8 cellular contexts compared by ENCODE assay signal in the genomic region with DNA sequence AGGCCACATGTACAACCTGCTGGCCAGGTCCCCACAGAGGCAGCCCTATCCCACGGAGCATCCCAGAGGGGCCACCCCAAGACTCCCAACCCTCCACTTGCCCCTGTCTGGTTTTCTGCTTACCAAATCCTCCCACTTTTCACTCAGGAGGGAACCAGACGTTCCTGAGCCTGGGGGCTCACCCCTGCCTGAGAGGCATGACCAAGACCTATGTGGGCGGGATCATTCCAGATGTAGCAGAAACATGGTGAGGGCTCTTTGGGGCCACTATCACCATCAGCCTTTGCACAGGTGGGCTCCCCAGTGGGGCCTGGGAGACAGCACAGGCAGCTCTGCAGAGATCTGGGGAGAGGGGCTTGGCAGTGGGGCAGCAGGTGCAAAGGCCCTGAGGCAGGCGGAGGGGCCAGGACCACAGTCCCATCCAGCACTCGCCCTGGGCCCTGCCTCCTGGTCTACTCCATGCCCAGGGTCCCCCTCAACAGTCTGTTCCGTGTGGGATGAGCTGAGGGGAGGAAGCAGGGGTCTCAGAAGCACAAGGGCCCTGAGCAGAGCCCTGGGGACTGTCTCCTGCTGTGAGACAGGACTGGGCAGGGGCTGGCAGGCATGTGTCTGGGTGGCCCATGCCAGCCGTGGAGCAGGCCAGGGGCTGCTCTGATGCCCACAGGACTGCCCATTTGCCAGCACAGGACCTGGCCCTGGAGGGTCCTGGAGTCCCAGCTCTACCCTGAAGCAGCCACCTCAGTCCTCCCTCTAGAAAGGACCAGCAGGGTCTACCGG.
A peak's percentile ranks its signal among the peaks of the same experiment; 100 is the strongest.
DNase-seq lines count a peak whose midpoint lies in the region; ATAC-seq lines count a peak whose summit lies in the region.

No MANE protein-coding gene starts in this region.

- peak; percentile 1 for ATAC-seq in activated naive CD8-positive, alpha-beta T cell treated with anti-CD3 and anti-CD28 coated beads, Interleukin-2, amount 50 U/mL, for 24 hours
- no peak for ATAC-seq in memory B cell (ENCODE audit: low read depth)
- ATAC-seq in HG03439 (IDR thresholded peaks at IDR 0.05; ENCODE audit: unreplicated experiment) = no peak

- peak; percentile 14 for DNase-seq in stimulated activated CD4-positive, alpha-beta T cell treated with anti-CD3 and anti-CD28 coated beads, Interleukin-1b, Interleukin-23, amount 100 ng/mL, for 48 hours
- no peak for DNase-seq in stimulated activated CD4-positive, alpha-beta T cell treated with anti-CD3 and anti-CD28 coated beads, Interleukin-2, amount 100 ng/mL, for 48 hours
- DNase-seq in activated naive CD8-positive, alpha-beta T cell treated with anti-CD3 and anti-CD28 coated beads, Interleukin-2, amount 50 U/mL, for 24 hours = no peak
- DNase-seq in memory B cell (ENCODE audit: low spot score in 2 of 2) (peak in 1 of 2 donors; percentile 22), NCI-H1048 (lab: John Stamatoyannopoulos, UW) (no peak), NCI-H82 (lab: John Stamatoyannopoulos, UW) (no peak), HPDE6-E6E7 (ENCODE audit: extremely low spot score) (no peak)

- no peaks in the 10 kb centered on the region for H3K9me3 Mint-ChIP-seq in activated naive CD8-positive, alpha-beta T cell treated with anti-CD3 and anti-CD28 coated beads, Interleukin-2, amount 50 U/mL, for 24 hours
- H3K9me3 Mint-ChIP-seq in memory B cell = no peaks in the 10 kb centered on the region

- H3K4me1 Mint-ChIP-seq in activated naive CD8-positive, alpha-beta T cell treated with anti-CD3 and anti-CD28 coated beads, Interleukin-2, amount 50 U/mL, for 24 hours = peaks cover 36% of the 10 kb centered on the region
- H3K4me1 Mint-ChIP-seq in memory B cell = peaks cover 25% of the 10 kb centered on the region

- H3K27me3 Mint-ChIP-seq in activated naive CD8-positive, alpha-beta T cell treated with anti-CD3 and anti-CD28 coated beads, Interleukin-2, amount 50 U/mL, for 24 hours = no peaks in the 10 kb centered on the region
- no peaks in the 10 kb centered on the region for H3K27me3 Mint-ChIP-seq in memory B cell

- no peak overlapping the region for H3K4me3 Mint-ChIP-seq in activated naive CD8-positive, alpha-beta T cell treated with anti-CD3 and anti-CD28 coated beads, Interleukin-2, amount 50 U/mL, for 24 hours
- no peak overlapping the region for H3K4me3 Mint-ChIP-seq in memory B cell

- H3K36me3 Mint-ChIP-seq in activated naive CD8-positive, alpha-beta T cell treated with anti-CD3 and anti-CD28 coated beads, Interleukin-2, amount 50 U/mL, for 24 hours (ENCODE audit: low read depth) = peaks cover 2% of the 10 kb centered on the region
- H3K36me3 Mint-ChIP-seq in memory B cell = no peaks in the 10 kb centered on the region

- H3K27ac Mint-ChIP-seq in activated naive CD8-positive, alpha-beta T cell treated with anti-CD3 and anti-CD28 coated beads, Interleukin-2, amount 50 U/mL, for 24 hours = peak overlapping the region; percentile 83
- peak overlapping the region; percentile 90 for H3K27ac Mint-ChIP-seq in memory B cell
